17 cellular contexts compared by ENCODE assay signal in the genomic region with DNA sequence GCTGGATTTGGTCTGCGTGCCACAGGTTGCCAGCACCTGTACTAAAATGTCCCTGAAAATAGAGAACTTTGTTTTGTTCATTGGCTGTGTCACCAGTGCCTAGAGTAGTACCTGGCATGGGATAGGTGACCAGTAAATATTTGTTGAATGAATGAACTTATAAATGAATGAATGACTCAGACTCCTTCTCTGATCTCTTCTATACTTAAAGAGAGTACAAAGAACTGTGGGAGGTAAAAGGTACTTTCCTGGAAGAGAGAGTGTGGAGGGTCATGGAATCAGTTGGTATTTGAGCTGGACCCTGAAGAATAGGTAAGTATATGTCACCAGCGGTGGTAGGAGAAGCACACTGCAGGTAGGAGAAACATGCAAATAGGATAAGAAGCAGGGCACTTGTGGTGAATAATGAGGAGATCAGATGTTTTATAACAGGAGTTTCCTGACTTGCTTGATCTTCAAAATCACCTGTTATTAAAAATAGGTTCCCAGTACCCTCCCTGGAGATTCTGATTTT.
A peak's percentile ranks its signal among the peaks of the same experiment; 100 is the strongest.
DNase-seq lines count a peak whose midpoint lies in the region; ATAC-seq and TF ChIP-seq lines count a peak whose summit lies in the region.
"Had no signal": no experiment of that assay in that cellular context is flagged by ENCODE, and none has a peak within 500 bp of the region (broad histone marks: within the 10 kb centered on the region; RNA-seq: fewer than 3 reads in every experiment).

No MANE protein-coding gene starts in this region.

- H3F3A ChIP-seq in GM23338 (replicated peaks; ENCODE audit: low read depth) (no peaks in the 10 kb centered on the region), Loucy (ENCODE audit: low read depth) (no peaks in the 10 kb centered on the region)

- H3K36me3 ChIP-seq in GM23338 (ENCODE audit: insufficient read depth), result no peaks in the 10 kb centered on the region
- H3K36me3 ChIP-seq in Loucy (ENCODE audit: insufficient read depth, low read length), result no peaks in the 10 kb centered on the region
- H3K36me3 ChIP-seq in muscle layer of colon (ENCODE audit: insufficient read depth, low read length), result no peaks in the 10 kb centered on the region

- H3K79me2 ChIP-seq in GM23338 (replicated peaks; ENCODE audit: insufficient read depth), result no peaks in the 10 kb centered on the region; the same call in none of the 2 replicates
- no peaks in the 10 kb centered on the region for H3K79me2 ChIP-seq in Loucy (ENCODE audit: insufficient read depth, low read length)

- H3K4me2 ChIP-seq in GM23338 (peak overlapping the region; percentile 55), Loucy (ENCODE audit: low read depth, low read length, poor library complexity, severe bottlenecking) (no peak overlapping the region)

- H2AFZ ChIP-seq in GM23338 (no peak overlapping the region), Loucy (ENCODE audit: low read length) (no peak overlapping the region)

- DNase-seq in GM23338 (ENCODE audit: low spot score) (peak; percentile 19), foreskin keratinocyte (no peak), SK-N-DZ (ENCODE audit: low spot score) (no peak), EL (no peak)
- DNase-seq: ACHN; CD4-positive, alpha-beta T cell; DND-41; IMR-90; MV-4-11; NCI-H1436; NK-92 treated with Interleukin-12 subunit alpha and Interleukin-12 subunit beta, amount 100 ng/mL, for 24 hours; OCI-M1 had no signal

- H3K9ac ChIP-seq in Loucy (ENCODE audit: low read depth, low read length, poor library complexity, severe bottlenecking), result no peak overlapping the region
- no peak overlapping the region for H3K9ac ChIP-seq in muscle layer of colon (ENCODE audit: low read length)

- H3K4me1 ChIP-seq in GM23338 (ENCODE audit: insufficient read depth) (peaks cover 59% of the 10 kb centered on the region), Loucy (ENCODE audit: insufficient read depth, low read length, poor library complexity, severe bottlenecking) (peaks cover 6% of the 10 kb centered on the region), foreskin keratinocyte (peaks cover 12% of the 10 kb centered on the region), muscle layer of colon (ENCODE audit: insufficient read depth, low read length) (peaks cover 63% of the 10 kb centered on the region)

- H3K27ac ChIP-seq in GM23338 (ENCODE audit: low read depth) (0 out of 2 replicates have a peak overlapping the region, but pooled peaks have one; percentile 84), foreskin keratinocyte (no peak overlapping the region), muscle layer of colon (ENCODE audit: low read depth, low read length) (peak overlapping the region; percentile 1)
- H3K27ac ChIP-seq: SK-N-MC had no signal

- H3K27me3 Mint-ChIP-seq in GM23338 (ENCODE audit: insufficient read depth, low read depth, poor library complexity), result peaks cover 1% of the 10 kb centered on the region
- H3K27me3 Mint-ChIP-seq: B cell; CD4-positive, alpha-beta T cell had no signal

- peak; percentile 55 for ATAC-seq in GM23338
- ATAC-seq in foreskin keratinocyte, result peak; percentile 20
- ATAC-seq in HG03139 (IDR thresholded peaks at IDR 0.05; ENCODE audit: unreplicated experiment), result no peak

- H3K9me3 Mint-ChIP-seq in GM23338, result no peaks in the 10 kb centered on the region
- H3K9me3 Mint-ChIP-seq: CD4-positive, alpha-beta T cell had no signal

- H3K27ac Mint-ChIP-seq in GM23338, result peak overlapping the region; percentile 75
- H3K27ac Mint-ChIP-seq: B cell; CD4-positive, alpha-beta T cell had no signal

- peaks cover 55% of the 10 kb centered on the region for H3K4me1 Mint-ChIP-seq in GM23338

- H3K9me2 ChIP-seq in GM23338 (ENCODE audit: insufficient read depth) (no peaks in the 10 kb centered on the region), Loucy (replicated peaks; ENCODE audit: low read depth, low read length) (no peaks in the 10 kb centered on the region)

- H3K27me3 ChIP-seq in GM23338 (ENCODE audit: insufficient read depth), result no peaks in the 10 kb centered on the region
- H3K27me3 ChIP-seq in Loucy (ENCODE audit: insufficient read depth, low read length, poor library complexity, severe bottlenecking), result no peaks in the 10 kb centered on the region
- no peaks in the 10 kb centered on the region for H3K27me3 ChIP-seq in foreskin keratinocyte
- H3K27me3 ChIP-seq in muscle layer of colon (ENCODE audit: control insufficient read depth in 1 of 2, insufficient read depth in 2 of 2, low read length in 2 of 2), result no peaks in the 10 kb centered on the region

- H3K4me3 Mint-ChIP-seq in GM23338, result peak overlapping the region; percentile 20; the same call in 1 of the 3 replicates
- H3K4me3 Mint-ChIP-seq: B cell; CD4-positive, alpha-beta T cell had no signal

- H3K9me3 ChIP-seq in Loucy (ENCODE audit: insufficient read depth, low read depth, low read length), result no peaks in the 10 kb centered on the region
- H3K9me3 ChIP-seq in muscle layer of colon (ENCODE audit: low read length), result no peaks in the 10 kb centered on the region

- H4K20me1 ChIP-seq in GM23338 (replicated peaks; ENCODE audit: insufficient read depth) (no peaks in the 10 kb centered on the region), Loucy (ENCODE audit: insufficient read depth, low read length, poor library complexity, severe bottlenecking) (no peaks in the 10 kb centered on the region)

- TF ChIP-seq CTCF in GM23338 (conservative IDR thresholded peaks at IDR 0.05; ENCODE audit: low read depth in 2 of 2) (no peak), Loucy (conservative IDR thresholded peaks at IDR 0.05; ENCODE audit: low read length) (peak; percentile 5; the same call in 1 of the 2 replicates), foreskin keratinocyte (conservative IDR thresholded peaks at IDR 0.05) (peak; percentile 5)

- no peaks in the 10 kb centered on the region for H3K36me3 Mint-ChIP-seq in GM23338 (ENCODE audit: low read depth)

- no peak overlapping the region for H3K4me3 ChIP-seq in GM23338
- no peak overlapping the region for H3K4me3 ChIP-seq in Loucy (ENCODE audit: low read length, poor library complexity, severe bottlenecking)
- no peak overlapping the region for H3K4me3 ChIP-seq in muscle layer of colon (ENCODE audit: low read depth in 1 of 2, low read length in 2 of 2)
- H3K4me3 ChIP-seq: SK-N-MC had no signal

TF ChIP-seq in GM23338, 12 proteins besides CTCF, POLR2A, EP300 and RAD21 (continues in another document):
- TF ChIP-seq, protein P1, sequence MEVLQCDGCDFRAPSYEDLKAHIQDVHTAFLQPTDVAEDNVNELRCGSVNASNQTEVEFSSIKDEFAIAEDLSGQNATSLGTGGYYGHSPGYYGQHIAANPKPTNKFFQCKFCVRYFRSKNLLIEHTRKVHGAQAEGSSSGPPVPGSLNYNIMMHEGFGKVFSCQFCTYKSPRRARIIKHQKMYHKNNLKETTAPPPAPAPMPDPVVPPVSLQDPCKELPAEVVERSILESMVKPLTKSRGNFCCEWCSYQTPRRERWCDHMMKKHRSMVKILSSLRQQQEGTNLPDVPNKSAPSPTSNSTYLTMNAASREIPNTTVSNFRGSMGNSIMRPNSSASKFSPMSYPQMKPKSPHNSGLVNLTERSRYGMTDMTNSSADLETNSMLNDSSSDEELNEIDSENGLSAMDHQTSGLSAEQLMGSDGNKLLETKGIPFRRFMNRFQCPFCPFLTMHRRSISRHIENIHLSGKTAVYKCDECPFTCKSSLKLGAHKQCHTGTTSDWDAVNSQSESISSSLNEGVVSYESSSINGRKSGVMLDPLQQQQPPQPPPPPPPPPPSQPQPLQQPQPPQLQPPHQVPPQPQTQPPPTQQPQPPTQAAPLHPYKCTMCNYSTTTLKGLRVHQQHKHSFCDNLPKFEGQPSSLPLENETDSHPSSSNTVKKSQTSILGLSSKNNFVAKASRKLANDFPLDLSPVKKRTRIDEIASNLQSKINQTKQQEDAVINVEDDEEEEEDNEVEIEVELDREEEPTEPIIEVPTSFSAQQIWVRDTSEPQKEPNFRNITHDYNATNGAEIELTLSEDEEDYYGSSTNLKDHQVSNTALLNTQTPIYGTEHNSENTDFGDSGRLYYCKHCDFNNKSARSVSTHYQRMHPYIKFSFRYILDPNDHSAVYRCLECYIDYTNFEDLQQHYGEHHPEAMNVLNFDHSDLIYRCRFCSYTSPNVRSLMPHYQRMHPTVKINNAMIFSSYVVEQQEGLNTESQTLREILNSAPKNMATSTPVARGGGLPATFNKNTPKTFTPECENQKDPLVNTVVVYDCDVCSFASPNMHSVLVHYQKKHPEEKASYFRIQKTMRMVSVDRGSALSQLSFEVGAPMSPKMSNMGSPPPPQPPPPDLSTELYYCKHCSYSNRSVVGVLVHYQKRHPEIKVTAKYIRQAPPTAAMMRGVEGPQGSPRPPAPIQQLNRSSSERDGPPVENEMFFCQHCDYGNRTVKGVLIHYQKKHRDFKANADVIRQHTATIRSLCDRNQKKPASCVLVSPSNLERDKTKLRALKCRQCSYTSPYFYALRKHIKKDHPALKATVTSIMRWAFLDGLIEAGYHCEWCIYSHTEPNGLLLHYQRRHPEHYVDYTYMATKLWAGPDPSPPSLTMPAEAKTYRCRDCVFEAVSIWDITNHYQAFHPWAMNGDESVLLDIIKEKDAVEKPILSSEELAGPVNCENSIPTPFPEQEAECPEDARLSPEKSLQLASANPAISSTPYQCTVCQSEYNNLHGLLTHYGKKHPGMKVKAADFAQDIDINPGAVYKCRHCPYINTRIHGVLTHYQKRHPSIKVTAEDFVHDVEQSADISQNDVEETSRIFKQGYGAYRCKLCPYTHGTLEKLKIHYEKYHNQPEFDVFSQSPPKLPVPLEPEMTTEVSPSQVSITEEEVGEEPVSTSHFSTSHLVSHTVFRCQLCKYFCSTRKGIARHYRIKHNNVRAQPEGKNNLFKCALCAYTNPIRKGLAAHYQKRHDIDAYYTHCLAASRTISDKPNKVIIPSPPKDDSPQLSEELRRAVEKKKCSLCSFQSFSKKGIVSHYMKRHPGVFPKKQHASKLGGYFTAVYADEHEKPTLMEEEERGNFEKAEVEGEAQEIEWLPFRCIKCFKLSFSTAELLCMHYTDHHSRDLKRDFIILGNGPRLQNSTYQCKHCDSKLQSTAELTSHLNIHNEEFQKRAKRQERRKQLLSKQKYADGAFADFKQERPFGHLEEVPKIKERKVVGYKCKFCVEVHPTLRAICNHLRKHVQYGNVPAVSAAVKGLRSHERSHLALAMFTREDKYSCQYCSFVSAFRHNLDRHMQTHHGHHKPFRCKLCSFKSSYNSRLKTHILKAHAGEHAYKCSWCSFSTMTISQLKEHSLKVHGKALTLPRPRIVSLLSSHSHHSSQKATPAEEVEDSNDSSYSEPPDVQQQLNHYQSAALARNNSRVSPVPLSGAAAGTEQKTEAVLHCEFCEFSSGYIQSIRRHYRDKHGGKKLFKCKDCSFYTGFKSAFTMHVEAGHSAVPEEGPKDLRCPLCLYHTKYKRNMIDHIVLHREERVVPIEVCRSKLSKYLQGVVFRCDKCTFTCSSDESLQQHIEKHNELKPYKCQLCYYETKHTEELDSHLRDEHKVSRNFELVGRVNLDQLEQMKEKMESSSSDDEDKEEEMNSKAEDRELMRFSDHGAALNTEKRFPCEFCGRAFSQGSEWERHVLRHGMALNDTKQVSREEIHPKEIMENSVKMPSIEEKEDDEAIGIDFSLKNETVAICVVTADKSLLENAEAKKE (CRISPR knock-in tag; IDR thresholded peaks at IDR 0.05), result peak; percentile 41; the same call in 1 of the 2 replicates
- TF ChIP-seq CREB1 (CRISPR knock-in tag; IDR thresholded peaks at IDR 0.05; ENCODE audit: low read depth) (no peak), JUNB (IDR thresholded peaks at IDR 0.05; ENCODE audit: unreplicated experiment) (no peak)

Comparison
In these comparisons a context has a peak if more than half of its experiments do, and no peak if none do; other contexts are left out.
1. CTCF ChIP-seq: peak in Loucy (single experiment) and foreskin keratinocyte (single experiment); none in GM23338 (0 of 2).